In the genomic region with DNA sequence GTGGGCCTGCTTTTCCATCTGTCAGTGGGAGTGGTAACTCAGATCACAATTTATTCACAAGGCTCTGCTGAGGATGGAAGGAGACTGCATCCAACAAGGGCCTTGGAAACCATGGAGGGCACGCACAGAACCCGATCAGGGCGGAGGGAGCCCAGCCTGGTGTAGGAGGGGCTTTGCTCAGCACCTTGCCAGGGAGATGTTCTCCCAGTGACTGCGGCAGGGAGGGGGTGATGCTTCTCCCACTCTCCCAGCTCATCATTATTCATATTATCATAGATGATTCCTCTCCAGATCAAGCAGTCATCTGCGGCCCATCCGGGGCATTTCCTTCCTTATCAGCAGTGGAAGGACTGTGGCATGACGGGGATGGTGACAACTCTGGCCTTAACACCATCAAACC, we compare ENCODE assay signal across 3 cellular contexts.
TF ChIP-seq lines count a peak whose summit lies in the region.

No MANE protein-coding gene starts in this region.

TF ChIP-seq in SK-N-SH, 30 proteins besides CTCF, POLR2A, EP300 and RAD21 (continued from another document):
- TF ChIP-seq, protein P1, sequence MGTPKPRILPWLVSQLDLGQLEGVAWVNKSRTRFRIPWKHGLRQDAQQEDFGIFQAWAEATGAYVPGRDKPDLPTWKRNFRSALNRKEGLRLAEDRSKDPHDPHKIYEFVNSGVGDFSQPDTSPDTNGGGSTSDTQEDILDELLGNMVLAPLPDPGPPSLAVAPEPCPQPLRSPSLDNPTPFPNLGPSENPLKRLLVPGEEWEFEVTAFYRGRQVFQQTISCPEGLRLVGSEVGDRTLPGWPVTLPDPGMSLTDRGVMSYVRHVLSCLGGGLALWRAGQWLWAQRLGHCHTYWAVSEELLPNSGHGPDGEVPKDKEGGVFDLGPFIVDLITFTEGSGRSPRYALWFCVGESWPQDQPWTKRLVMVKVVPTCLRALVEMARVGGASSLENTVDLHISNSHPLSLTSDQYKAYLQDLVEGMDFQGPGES (IDR thresholded peaks at IDR 0.05; ENCODE audit: low read depth, low read length): no peak
- TF ChIP-seq FOXJ3 (CRISPR knock-in tag; IDR thresholded peaks at IDR 0.05): no peak
- no peak for TF ChIP-seq EZH2phosphoT487 (IDR thresholded peaks at IDR 0.05; ENCODE audit: borderline replicate concordance, low read depth)
- no peak for TF ChIP-seq RXRA (IDR thresholded peaks at IDR 0.05; ENCODE audit: borderline replicate concordance, low read depth)
- no peak for TF ChIP-seq USF2 (IDR thresholded peaks at IDR 0.05; ENCODE audit: borderline replicate concordance, low read depth, low read length)

TF ChIP-seq in SK-N-SH treated with all-trans-retinoic acid at 6 μM for 48 hours, 23 proteins besides CTCF, POLR2A, EP300 and RAD21 (continued from another document):
- TF ChIP-seq TSHZ2 (CRISPR knock-in tag; IDR thresholded peaks at IDR 0.05) (no peak), ISL1 (CRISPR knock-in tag; IDR thresholded peaks at IDR 0.05) (no peak), PPARA (CRISPR knock-in tag; IDR thresholded peaks at IDR 0.05; ENCODE audit: borderline replicate concordance) (no peak), ZNF565 (CRISPR knock-in tag; conservative IDR thresholded peaks at IDR 0.05; ENCODE audit: low read depth) (no peak), SNAI2 (CRISPR knock-in tag; IDR thresholded peaks at IDR 0.05) (no peak), ARNTL (CRISPR knock-in tag; IDR thresholded peaks at IDR 0.05; ENCODE audit: borderline replicate concordance, low read depth) (no peak)

TF ChIP-seq in WTC11, 78 proteins besides CTCF, POLR2A, EP300 and RAD21 (continued from another document):
- TF ChIP-seq, protein P2, sequence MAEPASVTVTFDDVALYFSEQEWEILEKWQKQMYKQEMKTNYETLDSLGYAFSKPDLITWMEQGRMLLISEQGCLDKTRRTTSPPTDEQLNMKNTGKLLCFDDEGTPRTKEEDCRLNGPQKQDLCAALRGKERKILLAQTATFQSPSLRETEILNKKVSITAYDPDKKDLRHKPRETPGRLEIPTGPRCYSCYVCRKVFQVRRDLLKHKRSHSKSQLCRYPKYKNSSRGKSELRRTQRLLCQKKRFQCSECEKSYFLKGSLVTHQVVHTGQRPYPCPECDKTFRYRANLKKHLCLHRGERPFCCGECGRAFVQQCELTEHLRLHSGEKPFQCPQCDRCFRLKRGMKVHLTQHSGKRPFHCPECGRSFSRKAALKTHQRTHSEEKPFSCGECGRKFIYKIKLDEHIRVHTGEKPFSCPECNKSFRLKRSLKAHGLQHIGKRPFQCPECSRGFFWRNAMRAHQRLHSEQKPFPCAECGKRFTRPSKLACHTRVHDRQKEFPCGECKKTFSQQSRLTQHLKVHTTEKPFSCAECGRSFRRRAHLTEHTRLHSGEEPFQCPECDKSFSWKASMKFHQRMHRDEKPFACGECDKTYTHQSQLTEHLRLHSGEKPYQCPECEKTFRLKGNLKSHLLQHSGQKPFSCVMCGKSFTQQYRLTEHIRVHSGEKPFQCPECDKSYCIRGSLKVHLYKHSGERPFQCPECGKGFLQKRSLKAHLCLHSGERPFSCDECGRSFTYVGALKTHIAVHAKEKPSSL (CRISPR knock-in tag; conservative IDR thresholded peaks at IDR 0.05): no peak
- TF ChIP-seq ZNF416 (CRISPR knock-in tag; IDR thresholded peaks at IDR 0.05): no peak
- no peak for TF ChIP-seq PRDM15 (CRISPR knock-in tag; IDR thresholded peaks at IDR 0.05)
- no peak for TF ChIP-seq ZNF532 (CRISPR knock-in tag; IDR thresholded peaks at IDR 0.05; ENCODE audit: borderline replicate concordance)
- TF ChIP-seq TEAD4 (CRISPR knock-in tag; IDR thresholded peaks at IDR 0.05): no peak
- TF ChIP-seq PRRX2 (CRISPR knock-in tag; IDR thresholded peaks at IDR 0.05): no peak
- TF ChIP-seq USF2 (CRISPR knock-in tag; IDR thresholded peaks at IDR 0.05): no peak
- TF ChIP-seq, protein P3, sequence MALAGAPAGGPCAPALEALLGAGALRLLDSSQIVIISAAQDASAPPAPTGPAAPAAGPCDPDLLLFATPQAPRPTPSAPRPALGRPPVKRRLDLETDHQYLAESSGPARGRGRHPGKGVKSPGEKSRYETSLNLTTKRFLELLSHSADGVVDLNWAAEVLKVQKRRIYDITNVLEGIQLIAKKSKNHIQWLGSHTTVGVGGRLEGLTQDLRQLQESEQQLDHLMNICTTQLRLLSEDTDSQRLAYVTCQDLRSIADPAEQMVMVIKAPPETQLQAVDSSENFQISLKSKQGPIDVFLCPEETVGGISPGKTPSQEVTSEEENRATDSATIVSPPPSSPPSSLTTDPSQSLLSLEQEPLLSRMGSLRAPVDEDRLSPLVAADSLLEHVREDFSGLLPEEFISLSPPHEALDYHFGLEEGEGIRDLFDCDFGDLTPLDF (CRISPR knock-in tag; IDR thresholded peaks at IDR 0.05): no peak
- TF ChIP-seq ZNF219 (CRISPR knock-in tag; IDR thresholded peaks at IDR 0.05; ENCODE audit: borderline replicate concordance): no peak
- TF ChIP-seq EMX1 (CRISPR knock-in tag; IDR thresholded peaks at IDR 0.05): no peak
- no peak for TF ChIP-seq ZNF263 (CRISPR knock-in tag; IDR thresholded peaks at IDR 0.05; ENCODE audit: low read depth)
- TF ChIP-seq, protein P4, sequence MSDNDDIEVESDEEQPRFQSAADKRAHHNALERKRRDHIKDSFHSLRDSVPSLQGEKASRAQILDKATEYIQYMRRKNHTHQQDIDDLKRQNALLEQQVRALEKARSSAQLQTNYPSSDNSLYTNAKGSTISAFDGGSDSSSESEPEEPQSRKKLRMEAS (CRISPR knock-in tag; IDR thresholded peaks at IDR 0.05): no peak
- no peak for TF ChIP-seq FOXP1 (CRISPR knock-in tag; IDR thresholded peaks at IDR 0.05; ENCODE audit: borderline replicate concordance)
- TF ChIP-seq ESRRA (CRISPR knock-in tag; IDR thresholded peaks at IDR 0.05; ENCODE audit: borderline replicate concordance): no peak
- no peak for TF ChIP-seq SOX15 (CRISPR knock-in tag; IDR thresholded peaks at IDR 0.05)
- TF ChIP-seq RELA (CRISPR knock-in tag; IDR thresholded peaks at IDR 0.05; ENCODE audit: borderline replicate concordance): no peak
- TF ChIP-seq NR3C1 (CRISPR knock-in tag; conservative IDR thresholded peaks at IDR 0.05; ENCODE audit: low read depth): no peak
- TF ChIP-seq CREM (CRISPR knock-in tag; IDR thresholded peaks at IDR 0.05): no peak
